ENCODE assay signal across 13 cellular contexts in genomic region chr2:194616334-194616733, GRCh38.
DNase-seq lines count a peak whose midpoint lies in the region; ATAC-seq and TF ChIP-seq lines count a peak whose summit lies in the region.
"Had no signal": no experiment of that assay in that cellular context is flagged by ENCODE, and none has a peak within 500 bp of the region (broad histone marks: within the 10 kb centered on the region; RNA-seq: fewer than 3 reads in every experiment).

No MANE protein-coding gene starts in this region.

- H3K4me3 ChIP-seq in right atrium auricular region (no peak overlapping the region), spleen (no peak overlapping the region)
- H3K4me3 ChIP-seq: BLaER1, dorsolateral prefrontal cortex had no signal

- TF ChIP-seq CTCF in right atrium auricular region (IDR thresholded peaks at IDR 0.05) (no peak), spleen (IDR thresholded peaks at IDR 0.05 in 8 of 11, conservative IDR thresholded peaks at IDR 0.05 in 3 of 11) (no peak)

- H3K27ac Mint-ChIP-seq in effector memory CD8-positive, alpha-beta T cell = no peak overlapping the region

- no peak overlapping the region for H3K4me3 Mint-ChIP-seq in effector memory CD8-positive, alpha-beta T cell

- H3K36me3 ChIP-seq in right atrium auricular region = no peaks in the 10 kb centered on the region
- H3K36me3 ChIP-seq in spleen = no peaks in the 10 kb centered on the region
- H3K36me3 ChIP-seq: BLaER1 had no signal

- H3K27me3 Mint-ChIP-seq in effector memory CD8-positive, alpha-beta T cell = no peaks in the 10 kb centered on the region

- 25 to 65% (median 44%) methylated on average over 1 of the region's 1 CpG for WGBS in spleen, 5 donors

- H3K9me3 Mint-ChIP-seq in effector memory CD8-positive, alpha-beta T cell = no peaks in the 10 kb centered on the region

- ATAC-seq in GM18868 (IDR thresholded peaks at IDR 0.05; ENCODE audit: unreplicated experiment) (peak; percentile 73), GM21526 (IDR thresholded peaks at IDR 0.05; ENCODE audit: low FRiP score, unreplicated experiment) (peak; percentile 77), HG03025 (IDR thresholded peaks at IDR 0.05; ENCODE audit: low FRiP score, unreplicated experiment) (peak; percentile 63), HG03571 (IDR thresholded peaks at IDR 0.05; ENCODE audit: unreplicated experiment) (peak; percentile 75)
- ATAC-seq in effector memory CD8-positive, alpha-beta T cell (replicated peaks) = no peak
- ATAC-seq: right cardiac atrium had no signal

- in situ Hi-C loops in KBM-7 (cut with MboI; ENCODE audit: low pct_unique_long_range_greater_than_20kb, low sequenced_read_pairs) = no loop called here

- H3K9me3 ChIP-seq in right atrium auricular region (no peaks in the 10 kb centered on the region), spleen (peaks cover 0 to 8% (median 1%) of the 10 kb centered on the region in 8 donors)

- DNase-seq in effector memory CD8-positive, alpha-beta T cell = no peak
- no peak for DNase-seq in KBM-7
- DNase-seq in right atrium auricular region (ENCODE audit: low spot score) = no peak
- DNase-seq in spleen = no peak
- DNase-seq: activated CD4-positive, CD25-positive, alpha-beta regulatory T cell treated with anti-CD3 and anti-CD28 coated beads, Interleukin-2, amount 50 U/mL, for 72 hours; activated T-cell treated with anti-CD3 and anti-CD28 coated beads, Interleukin-2, amount 50 U/mL, for 48 hours; dorsolateral prefrontal cortex; right cardiac atrium had no signal

- H3K4me1 Mint-ChIP-seq in effector memory CD8-positive, alpha-beta T cell (ENCODE audit: low read depth in 2 of 2) = no peaks in the 10 kb centered on the region

- H3K27ac ChIP-seq in right atrium auricular region = no peak overlapping the region
- no peak overlapping the region for H3K27ac ChIP-seq in spleen
- H3K27ac ChIP-seq: BLaER1, dorsolateral prefrontal cortex had no signal

- TF ChIP-seq POLR2A in spleen (IDR thresholded peaks at IDR 0.05) = no peak

- intact Hi-C loops in spleen (cut with DNase I; ENCODE audit: low total_unique reads) = no loop called here

- no peaks in the 10 kb centered on the region for H3K36me3 Mint-ChIP-seq in effector memory CD8-positive, alpha-beta T cell (ENCODE audit: insufficient read depth)

- H3K27me3 ChIP-seq in right atrium auricular region (no peaks in the 10 kb centered on the region), spleen (replicated peaks in 1 of 7) (no peaks in the 10 kb centered on the region)
- H3K27me3 ChIP-seq: BLaER1, dorsolateral prefrontal cortex had no signal

- no peaks in the 10 kb centered on the region for H3K4me1 ChIP-seq in right atrium auricular region
- H3K4me1 ChIP-seq in spleen = no peaks in the 10 kb centered on the region
- H3K4me1 ChIP-seq: BLaER1 had no signal
